Comparison of ENCODE assay signal across 16 cellular contexts in genomic region chr1:61680500-61680899, GRCh38.
"Had no signal": no experiment of that assay in that cellular context is flagged by ENCODE, and none has a peak within 500 bp of the region (broad histone marks: within the 10 kb centered on the region; RNA-seq: fewer than 3 reads in every experiment).

No MANE protein-coding gene starts in this region.

- H3K4me2 ChIP-seq: hepatocyte had no signal

- H3K79me2 ChIP-seq: hepatocyte had no signal

- H3K27ac Mint-ChIP-seq: activated CD4-positive, alpha-beta T cell treated with anti-CD3 and anti-CD28 coated beads, Interleukin-2, amount 10 ng/mL, durations not matched to agents 24 days and 14 days; activated naive CD4-positive, alpha-beta T cell treated with anti-CD3 and anti-CD28 coated beads, Interleukin-2, amount 10 ng/mL, durations not matched to agents 7 days and 5 days had no signal

- H3K4me1 ChIP-seq: gastroesophageal sphincter, stomach had no signal

- H3K27me3 ChIP-seq: gastroesophageal sphincter, hepatocyte, stomach had no signal

- H3K4me3 Mint-ChIP-seq: activated CD4-positive, alpha-beta T cell treated with anti-CD3 and anti-CD28 coated beads, Interleukin-2, amount 10 ng/mL, durations not matched to agents 24 days and 14 days; activated naive CD4-positive, alpha-beta T cell treated with anti-CD3 and anti-CD28 coated beads, Interleukin-2, amount 10 ng/mL, durations not matched to agents 7 days and 5 days; brain had no signal

- H3K27me3 Mint-ChIP-seq: activated CD4-positive, alpha-beta T cell treated with anti-CD3 and anti-CD28 coated beads, Interleukin-2, amount 10 ng/mL, durations not matched to agents 24 days and 14 days; activated naive CD4-positive, alpha-beta T cell treated with anti-CD3 and anti-CD28 coated beads, Interleukin-2, amount 10 ng/mL, durations not matched to agents 7 days and 5 days; brain had no signal

- H3K4me1 Mint-ChIP-seq: activated CD4-positive, alpha-beta T cell treated with anti-CD3 and anti-CD28 coated beads, Interleukin-2, amount 10 ng/mL, durations not matched to agents 24 days and 14 days; brain had no signal

- H3K9me3 Mint-ChIP-seq: activated CD4-positive, alpha-beta T cell treated with anti-CD3 and anti-CD28 coated beads, Interleukin-2, amount 10 ng/mL, durations not matched to agents 24 days and 14 days; activated naive CD4-positive, alpha-beta T cell treated with anti-CD3 and anti-CD28 coated beads, Interleukin-2, amount 10 ng/mL, durations not matched to agents 7 days and 5 days; brain had no signal

- H2AFZ ChIP-seq: hepatocyte had no signal

- H3K4me3 ChIP-seq: gastroesophageal sphincter, hepatocyte, stomach, thoracic aorta had no signal

- DNase-seq: activated CD4-positive, alpha-beta T cell treated with anti-CD3 and anti-CD28 coated beads, Interleukin-2, amount 10 ng/mL, durations not matched to agents 24 days and 14 days; activated CD4-positive, CD25-positive, alpha-beta regulatory T cell; activated CD8-positive, alpha-beta memory T cell treated with anti-CD3 and anti-CD28 coated beads for 24 hours; activated naive CD4-positive, alpha-beta T cell treated with anti-CD3 and anti-CD28 coated beads, Interleukin-2, amount 10 ng/mL, durations not matched to agents 7 days and 5 days; amniotic stem cell; effector CD8-positive, alpha-beta T cell; left ventricle myocardium superior; mesenchymal stem cell; stimulated activated CD4-positive, alpha-beta T cell treated with anti-CD3 and anti-CD28 coated beads, Interleukin-2, amount 100 ng/mL, for 24 hours; stomach; SW 1271 had no signal

- H3K9me3 ChIP-seq: gastroesophageal sphincter, stomach, thoracic aorta had no signal

- H3K27ac ChIP-seq: gastroesophageal sphincter, hepatocyte, stomach, thoracic aorta had no signal

- ATAC-seq: gastroesophageal sphincter, left ventricle myocardium superior, sciatic nerve had no signal
